Comparison of ENCODE assay signal across 2 cellular contexts in the genomic region with DNA sequence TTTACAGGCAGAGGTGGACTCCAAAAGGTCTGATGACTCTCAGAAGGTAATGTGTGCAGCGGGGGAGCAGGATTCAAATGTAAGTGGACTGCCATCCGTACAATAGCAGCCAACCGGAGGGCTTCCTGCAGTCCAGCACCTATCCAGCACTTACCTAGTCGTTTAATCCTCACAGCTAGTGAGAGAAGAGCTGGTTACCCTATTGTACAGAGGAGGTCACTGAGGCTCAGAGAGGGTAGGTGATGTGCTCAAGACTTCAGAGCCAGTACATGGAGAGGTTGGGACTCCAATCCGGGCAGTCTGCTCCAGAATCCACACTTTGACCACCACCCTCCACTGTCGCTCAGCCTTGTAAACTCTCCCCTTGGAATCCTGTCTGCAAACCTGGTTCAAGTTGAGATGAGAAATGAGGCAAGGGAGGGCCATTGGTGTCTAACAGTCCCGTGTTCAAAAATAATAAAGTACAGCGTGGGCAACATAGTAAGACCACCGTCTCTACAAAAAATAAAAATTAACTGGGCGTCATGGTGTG.
TF ChIP-seq lines count a peak whose summit lies in the region.

No MANE protein-coding gene starts in this region.

TF ChIP-seq in HCT116, 20 proteins besides CTCF, POLR2A, EP300 and RAD21:
- TF ChIP-seq ZNF274 (IDR thresholded peaks at IDR 0.05; ENCODE audit: low read depth, low read length) (no peak), SP1 (IDR thresholded peaks at IDR 0.05; ENCODE audit: low read depth) (peak; percentile 81), SRF (IDR thresholded peaks at IDR 0.05; ENCODE audit: low read depth) (no peak), YY1 (IDR thresholded peaks at IDR 0.05; ENCODE audit: extremely low read depth, insufficient replicate concordance, low read depth, low read length) (no peak), ZFX (IDR thresholded peaks at IDR 0.05) (no peak)
- TF ChIP-seq, protein P1, sequence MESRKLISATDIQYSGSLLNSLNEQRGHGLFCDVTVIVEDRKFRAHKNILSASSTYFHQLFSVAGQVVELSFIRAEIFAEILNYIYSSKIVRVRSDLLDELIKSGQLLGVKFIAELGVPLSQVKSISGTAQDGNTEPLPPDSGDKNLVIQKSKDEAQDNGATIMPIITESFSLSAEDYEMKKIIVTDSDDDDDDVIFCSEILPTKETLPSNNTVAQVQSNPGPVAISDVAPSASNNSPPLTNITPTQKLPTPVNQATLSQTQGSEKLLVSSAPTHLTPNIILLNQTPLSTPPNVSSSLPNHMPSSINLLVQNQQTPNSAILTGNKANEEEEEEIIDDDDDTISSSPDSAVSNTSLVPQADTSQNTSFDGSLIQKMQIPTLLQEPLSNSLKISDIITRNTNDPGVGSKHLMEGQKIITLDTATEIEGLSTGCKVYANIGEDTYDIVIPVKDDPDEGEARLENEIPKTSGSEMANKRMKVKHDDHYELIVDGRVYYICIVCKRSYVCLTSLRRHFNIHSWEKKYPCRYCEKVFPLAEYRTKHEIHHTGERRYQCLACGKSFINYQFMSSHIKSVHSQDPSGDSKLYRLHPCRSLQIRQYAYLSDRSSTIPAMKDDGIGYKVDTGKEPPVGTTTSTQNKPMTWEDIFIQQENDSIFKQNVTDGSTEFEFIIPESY (IDR thresholded peaks at IDR 0.05; ENCODE audit: extremely low read depth, insufficient replicate concordance, low read length), result no peak
TF ChIP-seq in HCT116: peak in this region for 1.

TF ChIP-seq in K562, 482 proteins besides CTCF, POLR2A, EP300 and RAD21:
- TF ChIP-seq, protein P2, sequence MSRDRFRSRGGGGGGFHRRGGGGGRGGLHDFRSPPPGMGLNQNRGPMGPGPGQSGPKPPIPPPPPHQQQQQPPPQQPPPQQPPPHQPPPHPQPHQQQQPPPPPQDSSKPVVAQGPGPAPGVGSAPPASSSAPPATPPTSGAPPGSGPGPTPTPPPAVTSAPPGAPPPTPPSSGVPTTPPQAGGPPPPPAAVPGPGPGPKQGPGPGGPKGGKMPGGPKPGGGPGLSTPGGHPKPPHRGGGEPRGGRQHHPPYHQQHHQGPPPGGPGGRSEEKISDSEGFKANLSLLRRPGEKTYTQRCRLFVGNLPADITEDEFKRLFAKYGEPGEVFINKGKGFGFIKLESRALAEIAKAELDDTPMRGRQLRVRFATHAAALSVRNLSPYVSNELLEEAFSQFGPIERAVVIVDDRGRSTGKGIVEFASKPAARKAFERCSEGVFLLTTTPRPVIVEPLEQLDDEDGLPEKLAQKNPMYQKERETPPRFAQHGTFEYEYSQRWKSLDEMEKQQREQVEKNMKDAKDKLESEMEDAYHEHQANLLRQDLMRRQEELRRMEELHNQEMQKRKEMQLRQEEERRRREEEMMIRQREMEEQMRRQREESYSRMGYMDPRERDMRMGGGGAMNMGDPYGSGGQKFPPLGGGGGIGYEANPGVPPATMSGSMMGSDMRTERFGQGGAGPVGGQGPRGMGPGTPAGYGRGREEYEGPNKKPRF (IDR thresholded peaks at IDR 0.05; ENCODE audit: low read depth, low read length), result no peak
- TF ChIP-seq TAF7 (tag; IDR thresholded peaks at IDR 0.05), result no peak
- TF ChIP-seq, protein P3, sequence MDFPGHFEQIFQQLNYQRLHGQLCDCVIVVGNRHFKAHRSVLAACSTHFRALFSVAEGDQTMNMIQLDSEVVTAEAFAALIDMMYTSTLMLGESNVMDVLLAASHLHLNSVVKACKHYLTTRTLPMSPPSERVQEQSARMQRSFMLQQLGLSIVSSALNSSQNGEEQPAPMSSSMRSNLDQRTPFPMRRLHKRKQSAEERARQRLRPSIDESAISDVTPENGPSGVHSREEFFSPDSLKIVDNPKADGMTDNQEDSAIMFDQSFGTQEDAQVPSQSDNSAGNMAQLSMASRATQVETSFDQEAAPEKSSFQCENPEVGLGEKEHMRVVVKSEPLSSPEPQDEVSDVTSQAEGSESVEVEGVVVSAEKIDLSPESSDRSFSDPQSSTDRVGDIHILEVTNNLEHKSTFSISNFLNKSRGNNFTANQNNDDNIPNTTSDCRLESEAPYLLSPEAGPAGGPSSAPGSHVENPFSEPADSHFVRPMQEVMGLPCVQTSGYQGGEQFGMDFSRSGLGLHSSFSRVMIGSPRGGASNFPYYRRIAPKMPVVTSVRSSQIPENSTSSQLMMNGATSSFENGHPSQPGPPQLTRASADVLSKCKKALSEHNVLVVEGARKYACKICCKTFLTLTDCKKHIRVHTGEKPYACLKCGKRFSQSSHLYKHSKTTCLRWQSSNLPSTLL (IDR thresholded peaks at IDR 0.05), result no peak
- no peak for TF ChIP-seq NCOA1 (IDR thresholded peaks at IDR 0.05; ENCODE audit: low read depth)
- TF ChIP-seq, protein P4, sequence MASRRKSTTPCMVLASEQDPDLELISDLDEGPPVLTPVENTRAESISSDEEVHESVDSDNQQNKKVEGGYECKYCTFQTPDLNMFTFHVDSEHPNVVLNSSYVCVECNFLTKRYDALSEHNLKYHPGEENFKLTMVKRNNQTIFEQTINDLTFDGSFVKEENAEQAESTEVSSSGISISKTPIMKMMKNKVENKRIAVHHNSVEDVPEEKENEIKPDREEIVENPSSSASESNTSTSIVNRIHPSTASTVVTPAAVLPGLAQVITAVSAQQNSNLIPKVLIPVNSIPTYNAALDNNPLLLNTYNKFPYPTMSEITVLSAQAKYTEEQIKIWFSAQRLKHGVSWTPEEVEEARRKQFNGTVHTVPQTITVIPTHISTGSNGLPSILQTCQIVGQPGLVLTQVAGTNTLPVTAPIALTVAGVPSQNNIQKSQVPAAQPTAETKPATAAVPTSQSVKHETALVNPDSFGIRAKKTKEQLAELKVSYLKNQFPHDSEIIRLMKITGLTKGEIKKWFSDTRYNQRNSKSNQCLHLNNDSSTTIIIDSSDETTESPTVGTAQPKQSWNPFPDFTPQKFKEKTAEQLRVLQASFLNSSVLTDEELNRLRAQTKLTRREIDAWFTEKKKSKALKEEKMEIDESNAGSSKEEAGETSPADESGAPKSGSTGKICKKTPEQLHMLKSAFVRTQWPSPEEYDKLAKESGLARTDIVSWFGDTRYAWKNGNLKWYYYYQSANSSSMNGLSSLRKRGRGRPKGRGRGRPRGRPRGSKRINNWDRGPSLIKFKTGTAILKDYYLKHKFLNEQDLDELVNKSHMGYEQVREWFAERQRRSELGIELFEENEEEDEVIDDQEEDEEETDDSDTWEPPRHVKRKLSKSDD (conservative IDR thresholded peaks at IDR 0.05; ENCODE audit: low read length), result no peak
- no peak for TF ChIP-seq FOXK1 (CRISPR knock-in tag; IDR thresholded peaks at IDR 0.05; ENCODE audit: borderline replicate concordance)
- no peak for TF ChIP-seq BRD9 (IDR thresholded peaks at IDR 0.05; ENCODE audit: low read depth, partially characterized antibody)
- TF ChIP-seq FOXJ2 (tag; IDR thresholded peaks at IDR 0.05), result no peak
